In the genomic region with DNA sequence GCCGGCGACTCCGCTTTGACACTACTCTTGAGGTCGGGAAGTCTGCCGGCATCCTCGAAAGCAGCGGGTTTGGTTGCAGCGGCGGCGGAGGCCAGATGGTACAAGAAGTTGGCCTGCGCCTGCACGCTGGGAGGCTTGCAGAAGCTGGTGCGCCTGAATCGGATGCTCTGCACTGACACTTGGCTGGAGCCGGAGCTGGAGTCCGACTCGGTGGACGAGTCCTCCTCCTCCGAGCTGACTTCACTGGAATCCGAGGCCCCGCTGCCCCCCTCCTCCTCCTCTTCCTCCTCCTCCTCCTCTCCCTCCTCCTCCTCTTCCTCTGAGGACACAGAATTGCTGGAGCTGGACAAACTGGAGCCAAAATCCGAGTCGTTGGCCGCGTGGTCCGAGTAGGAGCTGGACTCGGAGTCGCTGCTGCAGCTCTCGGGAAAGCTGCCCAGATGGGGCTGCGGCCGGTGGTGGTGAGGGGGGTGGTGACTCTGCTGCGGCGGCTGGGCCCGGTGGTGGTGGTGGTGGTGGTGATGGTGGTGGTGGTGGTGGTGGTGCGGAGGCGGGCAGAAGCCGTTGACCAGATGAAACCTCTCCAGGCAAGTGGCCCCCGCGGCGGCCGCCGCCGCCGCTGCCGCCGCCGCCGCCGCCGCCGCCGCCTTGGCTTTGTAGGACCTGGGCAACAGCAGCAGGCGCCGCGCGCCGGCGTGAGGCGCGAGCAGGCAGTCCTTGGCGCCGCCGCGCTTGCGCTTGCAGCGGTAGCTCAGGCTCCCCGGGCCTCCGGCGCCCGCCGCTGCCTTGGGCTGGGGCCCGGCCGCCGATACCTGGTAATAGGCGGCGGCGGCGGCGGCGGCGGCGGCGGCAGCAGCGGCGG, we compare ENCODE assay signal across 1 cellular context.
TF ChIP-seq lines count a peak whose summit lies in the region.

No MANE protein-coding gene starts in this region.

TF ChIP-seq in endothelial cell of umbilical vein, 7 proteins besides CTCF, POLR2A, EP300 and RAD21:
- TF ChIP-seq, protein P1, sequence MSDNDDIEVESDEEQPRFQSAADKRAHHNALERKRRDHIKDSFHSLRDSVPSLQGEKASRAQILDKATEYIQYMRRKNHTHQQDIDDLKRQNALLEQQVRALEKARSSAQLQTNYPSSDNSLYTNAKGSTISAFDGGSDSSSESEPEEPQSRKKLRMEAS (IDR thresholded peaks at IDR 0.05; ENCODE audit: insufficient read depth, insufficient read length), result no peak
- no peak for TF ChIP-seq JUN (IDR thresholded peaks at IDR 0.05; ENCODE audit: borderline replicate concordance, insufficient read depth, insufficient read length, low read depth)
- TF ChIP-seq POLR2AphosphoS5 (IDR thresholded peaks at IDR 0.05; ENCODE audit: insufficient read depth, low read depth, low read length), result no peak
- no peak for TF ChIP-seq MYC (IDR thresholded peaks at IDR 0.05; ENCODE audit: low read depth, low read length)
- no peak for TF ChIP-seq GATA2 (IDR thresholded peaks at IDR 0.05; ENCODE audit: insufficient read depth, insufficient read length, low read depth, low read length)
- TF ChIP-seq EZH2 (IDR thresholded peaks at IDR 0.05; ENCODE audit: borderline replicate concordance, low read depth, low read length, severe bottlenecking), result no peak
- no peak for TF ChIP-seq FOS (IDR thresholded peaks at IDR 0.05; ENCODE audit: borderline replicate concordance, insufficient read depth, low read length)
